7 cellular contexts compared by ENCODE assay signal in genomic region chr13:44903596-44903995, GRCh38.
DNase-seq lines count a peak whose midpoint lies in the region; ATAC-seq and TF ChIP-seq lines count a peak whose summit lies in the region.

No MANE protein-coding gene starts in this region.

- no peak overlapping the region for H3K4me3 ChIP-seq in fibroblast of pulmonary artery (replicated peaks; ENCODE audit: low read depth, low read length)
- no peak overlapping the region for H3K4me3 ChIP-seq in transverse colon

- intact Hi-C loops in transverse colon (cut with DNase I; ENCODE audit: low total_unique reads) = no loop called here

- no peak for TF ChIP-seq CTCF in VCaP (conservative IDR thresholded peaks at IDR 0.05)
- TF ChIP-seq CTCF in fibroblast of pulmonary artery (IDR thresholded peaks at IDR 0.05; ENCODE audit: low read length, missing control alignments) = no peak
- TF ChIP-seq CTCF in transverse colon (IDR thresholded peaks at IDR 0.05) = no peak

- DNase-seq in fibroblast of pulmonary artery (ENCODE audit: low read depth) (peak; percentile 97), myocyte (ENCODE audit: low read depth) (peak; percentile 98), transverse colon (peak; percentile 70), kidney glomerular epithelial cell (lab: John Stamatoyannopoulos, UW) (no peak)

- H3K27me3 ChIP-seq in transverse colon = no peaks in the 10 kb centered on the region

- TF ChIP-seq POLR2A in transverse colon (IDR thresholded peaks at IDR 0.05) = no peak

- peak overlapping the region; percentile 73; the same call in 1 of the 2 replicates for H3K27ac ChIP-seq in VCaP
- H3K27ac ChIP-seq in transverse colon = peak overlapping the region; percentile 76 to 87 (median 82)

- WGBS in transverse colon (ENCODE audit: low coverage in 1 of 2), 2 donors = 42 to 50% methylated on average over 1 to 4 of the region's 4 CpGs

- H3K4me1 ChIP-seq in transverse colon = peaks cover 0 to 50% (median 35%) of the 10 kb centered on the region in 4 donors

- H3K9me3 ChIP-seq in transverse colon = no peaks in the 10 kb centered on the region

- H3K36me3 ChIP-seq in transverse colon = no peaks in the 10 kb centered on the region

- in situ Hi-C loops in transverse colon (cut with MboI; ENCODE audit: low pct_ligation_motif_present in 1 of 4, low pct_unique_long_range_greater_than_20kb in 1 of 4, low sequenced_read_pairs in 3 of 4) = no loop called here

- ATAC-seq in HG03159 (IDR thresholded peaks at IDR 0.05; ENCODE audit: unreplicated experiment) (no peak), GM18873 (IDR thresholded peaks at IDR 0.05; ENCODE audit: low FRiP score, unreplicated experiment) (no peak)

- no peak for TF ChIP-seq EP300 in transverse colon (IDR thresholded peaks at IDR 0.05; ENCODE audit: low read depth)
